16 cellular contexts compared by ENCODE assay signal in the genomic region with DNA sequence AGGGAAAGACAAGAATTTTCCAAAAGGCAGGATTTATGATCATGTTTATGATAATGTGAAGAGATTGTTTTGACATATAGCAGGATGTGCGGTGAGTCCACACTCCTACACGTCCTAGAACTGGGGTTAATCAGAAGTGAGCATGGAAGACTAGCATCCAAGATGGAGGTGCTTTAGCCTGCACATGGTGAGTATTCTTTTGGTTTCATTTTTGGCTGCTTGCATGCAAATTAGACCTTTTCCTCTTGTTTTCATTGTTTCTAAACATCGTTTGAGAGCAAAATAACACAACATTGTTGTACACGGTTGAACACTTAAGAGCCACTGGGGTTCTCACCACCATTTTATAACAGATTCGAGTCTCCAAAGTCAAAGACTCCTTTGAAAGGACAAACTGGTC. TPM values are rescaled to one million over a fixed set of nuclear protein-coding genes. Genes with fewer than 3 reads are reported as not detected.
DNase-seq lines count a peak whose midpoint lies in the region; ATAC-seq, FAIRE-seq and TF ChIP-seq lines count a peak whose summit lies in the region.
"Had no signal": no experiment of that assay in that cellular context is flagged by ENCODE, and none has a peak within 500 bp of the region (broad histone marks: within the 10 kb centered on the region; RNA-seq: fewer than 3 reads in every experiment).

No MANE protein-coding gene starts in this region.

- H3K4me2 ChIP-seq in Karpas-422 (ENCODE audit: low read depth, low read length, poor library complexity, severe bottlenecking): no peak overlapping the region
- H3K4me2 ChIP-seq in GM12878 (ENCODE audit: control insufficient read depth, insufficient read depth): no peak overlapping the region
- no peak overlapping the region for H3K4me2 ChIP-seq in neuronal stem cell (ENCODE audit: insufficient read depth, low read length, poor library complexity, severe bottlenecking)
- H3K4me2 ChIP-seq: GM23338 had no signal

- H4K91ac ChIP-seq in neuronal stem cell (ENCODE audit: low read depth, low read length, poor library complexity): no peak overlapping the region

- in situ Hi-C loops in GM12878 (cut with MboI): no loop called here

- H3K4ac ChIP-seq in neuronal stem cell (ENCODE audit: low read length): no peak overlapping the region

- SMC1A ChIA-PET in GM12878 (lab: Charles Lee; ENCODE audit: uncharacterized antibody, unreplicated experiment): no interaction called here

- H3K4me1 ChIP-seq in Karpas-422 (ENCODE audit: low read length) (peaks cover 19% of the 10 kb centered on the region), GM12878 (ENCODE audit: control insufficient read depth, insufficient read depth, low read length) (no peaks in the 10 kb centered on the region), neuronal stem cell (ENCODE audit: control insufficient read depth in 2 of 2, insufficient read depth in 1 of 2, low read depth in 1 of 2, low read length in 2 of 2) (peaks cover 0 to 3% of the 10 kb centered on the region in 2 donors)

- WGBS in GM12878 (ENCODE audit: insufficient coverage, insufficient replicate concordance, low lambda C conversion rate, missing lambda C conversion rate): 70% methylated on average over 5 of the region's 5 CpGs
- WGBS in neuronal stem cell (ENCODE audit: extremely low coverage in 2 of 2, insufficient read length in 2 of 2, insufficient replicate concordance in 1 of 2), 2 donors: no CpG with 5 or more reads among the region's 5 CpGs

- no peak overlapping the region for H2BK5ac ChIP-seq in neuronal stem cell (ENCODE audit: low read length)

- no peak overlapping the region for H2AK5ac ChIP-seq in neuronal stem cell (ENCODE audit: low read depth, low read length)

- H3K36me3 ChIP-seq in Karpas-422 (ENCODE audit: insufficient read depth, low read length): 0 out of 2 replicates have a peak, but pooled peaks cover 2% of the 10 kb centered on the region
- H3K36me3 ChIP-seq in GM12878 (ENCODE audit: control insufficient read depth in 2 of 2, insufficient read depth in 2 of 2, low read length in 1 of 2): no peaks in the 10 kb centered on the region
- no peaks in the 10 kb centered on the region for H3K36me3 ChIP-seq in neuronal stem cell (replicated peaks in 1 of 2; ENCODE audit: control insufficient read depth in 2 of 2, insufficient read depth in 2 of 2, low read length in 2 of 2)

- no peak overlapping the region for H4K8ac ChIP-seq in neuronal stem cell (ENCODE audit: low read depth, low read length)

- no peak overlapping the region for H2BK120ac ChIP-seq in neuronal stem cell (ENCODE audit: low read depth, low read length)

- no peak overlapping the region for H2BK12ac ChIP-seq in neuronal stem cell (ENCODE audit: low read length)

- TF ChIP-seq POLR2A in GM12878 (IDR thresholded peaks at IDR 0.05; ENCODE audit: low read depth, low read length): no peak

- TF ChIP-seq CTCF in GM12878 (IDR thresholded peaks at IDR 0.05 in 2 of 3, conservative IDR thresholded peaks at IDR 0.05 in 1 of 3; ENCODE audit: control insufficient read depth in 2 of 3, extremely low read depth in 1 of 3, insufficient read depth in 1 of 3, low read depth in 3 of 3, low read length in 3 of 3): no peak

- H3K27ac ChIP-seq in Karpas-422 (ENCODE audit: low read length): no peak overlapping the region
- H3K27ac ChIP-seq in GM12878 (ENCODE audit: control insufficient read depth, insufficient read depth): no peak overlapping the region
- H3K27ac ChIP-seq in neuronal stem cell (replicated peaks; ENCODE audit: low read length): no peak overlapping the region

- intact Hi-C loops in GM12878 (cut with micrococcal nuclease; ENCODE audit: unreplicated experiment): no loop called here

- BruUV-seq in GM12878 (replicated peaks; lab: Mats Ljungman, UMichigan): no TSS peak

- TF ChIP-seq RAD21 in GM12878 (IDR thresholded peaks at IDR 0.05; ENCODE audit: insufficient read depth, low read depth, low read length): no peak

- H3K27me3 ChIP-seq in Karpas-422 (ENCODE audit: low read length) (no peaks in the 10 kb centered on the region), GM12878 (replicated peaks in 1 of 2; ENCODE audit: control insufficient read depth in 2 of 2, insufficient read depth in 2 of 2, low read length in 1 of 2) (no peaks in the 10 kb centered on the region), neuronal stem cell (ENCODE audit: control insufficient read depth in 3 of 3, insufficient read depth in 3 of 3, low read depth in 1 of 3, low read length in 3 of 3) (peaks cover 0 to 5% (median 3%) of the 10 kb centered on the region in 3 experiments)

- RAD21 ChIA-PET in GM12878 (lab: Charles Lee; ENCODE audit: unreplicated experiment): no interaction called here

- peaks cover 8% of the 10 kb centered on the region for H3K79me2 ChIP-seq in Karpas-422 (ENCODE audit: low read length)
- H3K79me2 ChIP-seq in GM12878 (ENCODE audit: control insufficient read depth, insufficient read depth, low read length): no peaks in the 10 kb centered on the region

- no peak overlapping the region for H3K18ac ChIP-seq in neuronal stem cell (ENCODE audit: low read length)

- FAIRE-seq in GM12878 (lab: Jason Lieb, UNC): no peak
- FAIRE-seq: G401.6 had no signal

- CTCF ChIA-PET in GM12878 (lab: Yijun Ruan, JAX): interaction anchor here (1.2 to 2.3 kb wide), 3 partner anchors 10 to 126 kb away, joined by 4 to 10 read pairs (median 7); no protein-coding TSS in a partner anchor

- no peaks in the 10 kb centered on the region for H4K20me1 ChIP-seq in Karpas-422 (ENCODE audit: insufficient read depth, low read depth, low read length)
- H4K20me1 ChIP-seq in GM12878 (ENCODE audit: control insufficient read depth, insufficient read depth): no peaks in the 10 kb centered on the region

- DNase-seq in Karpas-422: no peak
- DNase-seq in GM12878 (ENCODE audit: low read depth, low spot score): no peak
- DNase-seq in neuronal stem cell (ENCODE audit: low spot score): no peak
- no peak for DNase-seq in ureter (ENCODE audit: low spot score)
- DNase-seq in epidermal melanocyte (ENCODE audit: insufficient read length, low spot score): no peak
- DNase-seq: C1 segment of cervical spinal cord; Calu3; CD4-positive, alpha-beta memory T cell; COR-L47; DMS53; DMS79 treated with DMSO at 0.1 percent for 48 hours; H9 had no signal

- no peak for TF ChIP-seq EP300 in GM12878 (IDR thresholded peaks at IDR 0.05; ENCODE audit: borderline replicate concordance in 1 of 2, control insufficient read depth in 1 of 2, low read depth in 2 of 2, low read length in 2 of 2)

- H3K14ac ChIP-seq in neuronal stem cell (ENCODE audit: low read length): no peak overlapping the region

- H2BK15ac ChIP-seq in neuronal stem cell (ENCODE audit: low read length): no peak overlapping the region

- H3K79me1 ChIP-seq in neuronal stem cell (ENCODE audit: low read depth, low read length): no peaks in the 10 kb centered on the region

- H3K23ac ChIP-seq in neuronal stem cell (ENCODE audit: low read depth, low read length, poor library complexity): no peak overlapping the region

- no peaks in the 10 kb centered on the region for H3K9me2 ChIP-seq in Karpas-422 (replicated peaks; ENCODE audit: insufficient read depth, low read length)

- H3K9ac ChIP-seq in Karpas-422 (ENCODE audit: low read length) (no peak overlapping the region), GM12878 (ENCODE audit: control insufficient read depth, insufficient read depth, low read length) (no peak overlapping the region), neuronal stem cell (ENCODE audit: low read depth, low read length, poor library complexity) (no peak overlapping the region)

- H2AFZ ChIP-seq in Karpas-422 (ENCODE audit: low read length) (0 out of 2 replicates have a peak overlapping the region, but pooled peaks have one; percentile 3), GM12878 (ENCODE audit: control insufficient read depth, low read depth, low read length) (peak overlapping the region; percentile 33; the same call in 1 of the 2 replicates), neuronal stem cell (ENCODE audit: low read length) (peak overlapping the region; percentile 2)
- H2AFZ ChIP-seq: GM23338 had no signal

- ATAC-seq in GM12878 (0 out of 3 replicates have a peak, but pooled peaks have one; percentile 21), GM21381 (IDR thresholded peaks at IDR 0.05; ENCODE audit: unreplicated experiment) (no peak)
- ATAC-seq: GM23338, HCT116 had no signal

- no peaks in the 10 kb centered on the region for H3K9me3 ChIP-seq in Karpas-422 (ENCODE audit: low read length)
- H3K9me3 ChIP-seq in GM12878 (replicated peaks; ENCODE audit: control insufficient read depth, insufficient read depth, low read length): no peaks in the 10 kb centered on the region; the same call in 2 of the 3 replicates
- H3K9me3 ChIP-seq in neuronal stem cell (replicated peaks in 1 of 2; ENCODE audit: control insufficient read depth in 2 of 2, insufficient read depth in 1 of 2, low read depth in 1 of 2, low read length in 2 of 2): peaks cover 0 to under 1% of the 10 kb centered on the region in 2 donors

- no peak overlapping the region for H3K4me3 ChIP-seq in Karpas-422 (ENCODE audit: low read length)
- H3K4me3 ChIP-seq in GM12878: no peak overlapping the region
- no peak overlapping the region for H3K4me3 ChIP-seq in neuronal stem cell (ENCODE audit: low read length in 2 of 2)
- H3K4me3 ChIP-seq: GM23338 had no signal

- POLR2A ChIA-PET in GM12878 (lab: Charles Lee): no interaction called here

RNA-seq across cellular contexts. Expression of a gene that starts 14.9 kb away (rescaled TPM):
- 74.4 and 203 TPM in 2 replicates for total RNA-seq in Karpas-422 (2014; rRNA removed; shearing (Covaris generic); ENCODE audit: low replicate concordance)
- total RNA-seq in GM12878 (2013; cell fraction: nucleolus; rRNA removed): 142 and 146 TPM in 2 replicates
- 214 and 235 TPM in 2 replicates for total RNA-seq in GM12878 (2014; rRNA removed)
- total RNA-seq in GM12878 (2014; rRNA removed; fragmentation: Illumina TruSeq; extraction: Trizol): 82.0 and 98.3 TPM in 2 replicates
- total RNA-seq in GM12878 (2021): 183 and 195 TPM in 2 replicates
- polyA plus RNA-seq in GM12878 (2011; ENCODE audit: low read depth): 101 TPM
- polyA plus RNA-seq in GM12878 (2011; rRNA removed): 107 and 224 TPM in 2 replicates
- 381 and 606 TPM in 2 replicates for polyA plus RNA-seq in GM12878 (2011; cell fraction: cytosol; rRNA removed)
- 634 and 756 TPM in 2 replicates for polyA plus RNA-seq in GM12878 (2011; cell fraction: nucleus; rRNA removed)
- 190 and 243 TPM in 2 replicates for polyA plus RNA-seq in GM12878 (2012)
- polyA plus RNA-seq in GM12878 (2014; fragmentation: Illumina TruSeq; extraction: Trizol): 4.2 and 28.9 TPM in 2 replicates
- 10 to 100 TPM in 1 of 2 experiments, 1 to 10 TPM in 1; 6.3 to 39.2 TPM for polyA plus RNA-seq in GM12878 (2014; fragmentation: Nextera tagmentation; extraction: Ambion mirVana)
- 227 and 264 TPM in 2 replicates for polyA plus RNA-seq in GM12878 (2014; rRNA removed)
- 100 to 1,000 TPM; 349 to 357 TPM for polyA plus RNA-seq in GM12878 (2016; fragmentation: Nextera tagmentation; extraction: Ambion mirVana)
- polyA minus RNA-seq in GM12878 (2011; rRNA and poly(A)+ RNA removed): 103 and 217 TPM in 2 replicates
- polyA minus RNA-seq in GM12878 (2011; cell fraction: cytosol; rRNA and poly(A)+ RNA removed): 59.5 and 69.8 TPM in 2 replicates
- polyA minus RNA-seq in GM12878 (2011; cell fraction: nucleus; rRNA and poly(A)+ RNA removed): 116 and 141 TPM in 2 replicates
- 106 TPM for polyA plus RNA-seq in neuronal stem cell (2013, experiment 1 of 2)
- 98.6 TPM for polyA plus RNA-seq in neuronal stem cell (2013, experiment 2 of 2)
- 182 TPM for total RNA-seq in ureter

RNA-seq across cellular contexts. Expression of a gene that starts 16.1 kb away (rescaled TPM):
- 76.6 and 79.2 TPM in 2 replicates for total RNA-seq in Karpas-422 (2014; rRNA removed; shearing (Covaris generic); ENCODE audit: low replicate concordance)
- 43.8 and 45.7 TPM in 2 replicates for total RNA-seq in GM12878 (2013; cell fraction: nucleolus; rRNA removed)
- total RNA-seq in GM12878 (2014; rRNA removed): 81.9 and 93.4 TPM in 2 replicates
- 25.5 and 35.1 TPM in 2 replicates for total RNA-seq in GM12878 (2014; rRNA removed; fragmentation: Illumina TruSeq; extraction: Trizol)
- 47.6 and 54.9 TPM in 2 replicates for total RNA-seq in GM12878 (2021)
- polyA plus RNA-seq in GM12878 (2011; ENCODE audit: low read depth): 30.7 TPM
- polyA plus RNA-seq in GM12878 (2011; rRNA removed): 17.0 and 39.3 TPM in 2 replicates
- polyA plus RNA-seq in GM12878 (2011; cell fraction: cytosol; rRNA removed): 66.7 and 115 TPM in 2 replicates
- 172 and 194 TPM in 2 replicates for polyA plus RNA-seq in GM12878 (2011; cell fraction: nucleus; rRNA removed)
- 45.5 and 64.1 TPM in 2 replicates for polyA plus RNA-seq in GM12878 (2012)
- 8.8 and 42.1 TPM in 2 replicates for polyA plus RNA-seq in GM12878 (2014; fragmentation: Illumina TruSeq; extraction: Trizol)
- polyA plus RNA-seq in GM12878 (2014; fragmentation: Nextera tagmentation; extraction: Ambion mirVana): 10 to 100 TPM; 15.1 to 56.7 TPM
- 91.0 and 96.3 TPM in 2 replicates for polyA plus RNA-seq in GM12878 (2014; rRNA removed)
- polyA plus RNA-seq in GM12878 (2016; fragmentation: Nextera tagmentation; extraction: Ambion mirVana): 100 to 1,000 TPM; 129 to 143 TPM
- 24.7 and 44.2 TPM in 2 replicates for polyA minus RNA-seq in GM12878 (2011; rRNA and poly(A)+ RNA removed)
- 16.6 and 20.5 TPM in 2 replicates for polyA minus RNA-seq in GM12878 (2011; cell fraction: cytosol; rRNA and poly(A)+ RNA removed)
- polyA minus RNA-seq in GM12878 (2011; cell fraction: nucleus; rRNA and poly(A)+ RNA removed): 31.3 and 40.2 TPM in 2 replicates
- polyA plus RNA-seq in neuronal stem cell (2013, experiment 1 of 2): 69.3 TPM
- polyA plus RNA-seq in neuronal stem cell (2013, experiment 2 of 2): 63.2 TPM
- total RNA-seq in ureter: 43.7 TPM

RNA-seq across cellular contexts. Expression of a gene that starts 22.1 kb away (rescaled TPM):
- total RNA-seq in Karpas-422 (2014; rRNA removed; shearing (Covaris generic); ENCODE audit: low replicate concordance): 10.4 and 24.7 TPM in 2 replicates
- total RNA-seq in GM12878 (2013; cell fraction: nucleolus; rRNA removed): 5.5 and 6.0 TPM in 2 replicates
- 14.0 and 14.6 TPM in 2 replicates for total RNA-seq in GM12878 (2014; rRNA removed)
- total RNA-seq in GM12878 (2014; rRNA removed; fragmentation: Illumina TruSeq; extraction: Trizol): 5.9 and 6.7 TPM in 2 replicates
- 20.8 and 21.5 TPM in 2 replicates for total RNA-seq in GM12878 (2021)
- polyA plus RNA-seq in GM12878 (2011; ENCODE audit: low read depth): 5.1 TPM
- polyA plus RNA-seq in GM12878 (2011; rRNA removed): 3.1 and 6.6 TPM in 2 replicates
- 10.1 and 14.3 TPM in 2 replicates for polyA plus RNA-seq in GM12878 (2011; cell fraction: cytosol; rRNA removed)
- polyA plus RNA-seq in GM12878 (2011; cell fraction: nucleus; rRNA removed): 23.8 and 28.1 TPM in 2 replicates
- polyA plus RNA-seq in GM12878 (2012): 13.2 and 16.0 TPM in 2 replicates
- polyA plus RNA-seq in GM12878 (2014; fragmentation: Illumina TruSeq; extraction: Trizol): 1.6 and 5.5 TPM in 2 replicates
- polyA plus RNA-seq in GM12878 (2014; fragmentation: Nextera tagmentation; extraction: Ambion mirVana): 1 to 10 TPM; 2.5 to 4.8 TPM
- polyA plus RNA-seq in GM12878 (2014; rRNA removed): 18.8 and 19.5 TPM in 2 replicates
- 10 to 100 TPM; 26.7 to 27.0 TPM for polyA plus RNA-seq in GM12878 (2016; fragmentation: Nextera tagmentation; extraction: Ambion mirVana)
- polyA minus RNA-seq in GM12878 (2011; rRNA and poly(A)+ RNA removed): 1.2 and 2.7 TPM in 2 replicates
- polyA minus RNA-seq in GM12878 (2011; cell fraction: cytosol; rRNA and poly(A)+ RNA removed): 1.8 and 2.7 TPM in 2 replicates
- polyA minus RNA-seq in GM12878 (2011; cell fraction: nucleus; rRNA and poly(A)+ RNA removed): 3.5 and 4.8 TPM in 2 replicates
- 28.9 TPM for polyA plus RNA-seq in neuronal stem cell (2013, experiment 1 of 2)
- 28.4 TPM for polyA plus RNA-seq in neuronal stem cell (2013, experiment 2 of 2)
- total RNA-seq in ureter: 16.5 TPM

RNA-seq across cellular contexts. Expression of a gene that starts 24.5 kb away (rescaled TPM):
- total RNA-seq in Karpas-422 (2014; rRNA removed; shearing (Covaris generic); ENCODE audit: low replicate concordance): 0.69 TPM in 1 of 2 replicates, not detected in the other
- 0.27 and 0.65 TPM in 2 replicates for total RNA-seq in GM12878 (2013; cell fraction: nucleolus; rRNA removed)
- total RNA-seq in GM12878 (2014; rRNA removed): 0.06 and 0.11 TPM in 2 replicates
- total RNA-seq in GM12878 (2014; rRNA removed; fragmentation: Illumina TruSeq; extraction: Trizol): 0.09 TPM in 2 replicates
- total RNA-seq in GM12878 (2021): 0.44 TPM in 1 of 2 replicates, not detected in the other
- polyA plus RNA-seq in GM12878 (2011; ENCODE audit: low read depth): not detected
- polyA plus RNA-seq in GM12878 (2011; rRNA removed): 0.03 and 0.04 TPM in 2 replicates
- 0.06 and 0.07 TPM in 2 replicates for polyA plus RNA-seq in GM12878 (2011; cell fraction: cytosol; rRNA removed)
- 0.24 and 0.51 TPM in 2 replicates for polyA plus RNA-seq in GM12878 (2011; cell fraction: nucleus; rRNA removed)
- 0.15 and 0.22 TPM in 2 replicates for polyA plus RNA-seq in GM12878 (2012)
- 0.04 TPM in 1 of 2 replicates, not detected in the other for polyA plus RNA-seq in GM12878 (2014; fragmentation: Illumina TruSeq; extraction: Trizol)
- not detected for polyA plus RNA-seq in GM12878 (2014; fragmentation: Nextera tagmentation; extraction: Ambion mirVana)
- 0.26 and 0.32 TPM in 2 replicates for polyA plus RNA-seq in GM12878 (2014; rRNA removed)
- polyA plus RNA-seq in GM12878 (2016; fragmentation: Nextera tagmentation; extraction: Ambion mirVana): not detected
- 0.21 TPM in 1 of 2 replicates, not detected in the other for polyA minus RNA-seq in GM12878 (2011; rRNA and poly(A)+ RNA removed)
- not detected in 2 replicates for polyA minus RNA-seq in GM12878 (2011; cell fraction: cytosol; rRNA and poly(A)+ RNA removed)
- 0.24 and 0.96 TPM in 2 replicates for polyA minus RNA-seq in GM12878 (2011; cell fraction: nucleus; rRNA and poly(A)+ RNA removed)
- 0.24 TPM for polyA plus RNA-seq in neuronal stem cell (2013, experiment 1 of 2)
- polyA plus RNA-seq in neuronal stem cell (2013, experiment 2 of 2): 0.17 TPM
- total RNA-seq in ureter: 3.9 TPM
- polyA plus RNA-seq: CD4-positive, alpha-beta memory T cell had no signal

RNA-seq across cellular contexts. Expression of a gene that starts 40.4 kb away (rescaled TPM):
- 3.2 and 3.6 TPM in 2 replicates for total RNA-seq in Karpas-422 (2014; rRNA removed; shearing (Covaris generic); ENCODE audit: low replicate concordance)
- total RNA-seq in GM12878 (2013; cell fraction: nucleolus; rRNA removed): 3.6 and 5.1 TPM in 2 replicates
- total RNA-seq in GM12878 (2014; rRNA removed) (6.0 and 6.9 TPM in 2 replicates), GM12878 (2014; rRNA removed; fragmentation: Illumina TruSeq; extraction: Trizol) (1.3 and 1.5 TPM in 2 replicates), GM12878 (2021) (6.9 and 8.5 TPM in 2 replicates), ureter (11.5 TPM)
- 2.1 TPM for polyA plus RNA-seq in GM12878 (2011; ENCODE audit: low read depth)
- polyA plus RNA-seq in GM12878 (2011; rRNA removed) (1.4 and 2.9 TPM in 2 replicates), GM12878 (2014; fragmentation: Illumina TruSeq; extraction: Trizol) (1.2 and 1.3 TPM in 2 replicates), GM12878 (2014; fragmentation: Nextera tagmentation; extraction: Ambion mirVana) (under 1 TPM; 0.51 to 0.60 TPM), GM12878 (2014; rRNA removed) (4.6 and 6.7 TPM in 2 replicates), GM12878 (2016; fragmentation: Nextera tagmentation; extraction: Ambion mirVana) (1 to 10 TPM; 6.0 to 8.6 TPM)
- polyA plus RNA-seq in GM12878 (2011; cell fraction: cytosol; rRNA removed): 3.5 and 8.3 TPM in 2 replicates
- 5.4 and 7.1 TPM in 2 replicates for polyA plus RNA-seq in GM12878 (2011; cell fraction: nucleus; rRNA removed)
- polyA plus RNA-seq in GM12878 (2012): 2.0 and 3.3 TPM in 2 replicates
- 2.0 and 5.2 TPM in 2 replicates for polyA minus RNA-seq in GM12878 (2011; rRNA and poly(A)+ RNA removed)
- polyA minus RNA-seq in GM12878 (2011; cell fraction: cytosol; rRNA and poly(A)+ RNA removed): 0.83 and 2.3 TPM in 2 replicates
- polyA minus RNA-seq in GM12878 (2011; cell fraction: nucleus; rRNA and poly(A)+ RNA removed): 1.8 and 3.3 TPM in 2 replicates
- polyA plus RNA-seq in neuronal stem cell (2013, experiment 1 of 2): 1.3 TPM
- polyA plus RNA-seq in neuronal stem cell (2013, experiment 2 of 2): 1.4 TPM
